Comparison of ENCODE assay signal across 29 cellular contexts in the genomic region with DNA sequence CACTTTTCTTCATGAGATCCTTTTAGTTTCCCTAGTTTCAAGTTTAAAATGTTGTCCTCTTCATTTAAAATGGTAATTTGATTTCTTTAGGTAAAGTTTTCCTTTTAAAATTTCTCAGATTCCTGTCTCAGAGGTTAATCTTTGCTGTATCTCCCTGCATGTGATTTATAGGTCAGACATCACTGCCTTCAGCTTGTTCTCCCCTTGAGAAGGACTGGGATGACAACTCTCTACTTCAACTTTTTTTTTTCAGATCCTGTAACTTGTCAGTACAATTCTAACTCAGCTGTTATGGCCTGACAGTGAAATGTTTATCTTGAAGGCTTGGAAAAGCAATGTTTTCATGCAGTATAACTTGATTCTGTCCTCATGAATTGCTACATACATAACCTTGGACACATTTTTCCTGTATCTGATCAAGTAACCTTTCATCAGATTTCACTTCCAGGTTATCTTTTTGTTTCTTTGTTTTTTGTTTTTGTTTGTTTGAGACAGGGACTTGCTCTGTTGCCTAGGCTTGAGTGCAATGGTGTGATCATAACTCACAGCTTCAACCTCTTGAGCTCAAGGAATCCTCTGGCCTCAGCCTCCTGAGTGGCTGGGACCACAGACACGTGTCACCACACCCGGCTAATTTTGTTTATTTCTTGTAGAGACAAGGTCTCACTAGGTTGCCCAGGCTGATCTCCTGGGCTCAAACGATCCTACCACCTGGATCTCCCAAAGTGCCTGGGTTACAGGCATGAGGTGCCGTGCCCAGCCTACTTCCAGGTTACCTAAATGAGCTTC.
"Had no signal": no experiment of that assay in that cellular context is flagged by ENCODE, and none has a peak within 500 bp of the region (broad histone marks: within the 10 kb centered on the region; RNA-seq: fewer than 3 reads in every experiment).

No MANE protein-coding gene starts in this region.

- H3K4me1 ChIP-seq: breast epithelium, SJSA1 had no signal

- H3K4me1 Mint-ChIP-seq: T-helper 17 cell had no signal

- H3K4me3 Mint-ChIP-seq: activated CD8-positive, alpha-beta T cell treated with anti-CD3 and anti-CD28 coated beads, Interleukin-2, amount 10 ng/mL, durations not matched to agents 7 days and 5 days; activated naive CD4-positive, alpha-beta T cell treated with anti-CD3 and anti-CD28 coated beads, Interleukin-2, amount 50 U/mL, for 24 hours; activated T-helper 1 cell treated with anti-CD3 and anti-CD28 coated beads, Interleukin-12 subunit alpha, Interleukin-12 subunit beta, Interleukin-2, Interleukin-4 antibody, amounts not matched to agents 30 ng/mL and 10 ng/mL and 1 ng/mL, durations not matched to agents 14 hours and 24 hours and 36 hours; T-helper 17 cell; WTC11 had no signal

- H3K27ac ChIP-seq: breast epithelium, SJSA1 had no signal

- H3K27me3 ChIP-seq: breast epithelium, MG63, SJSA1 had no signal

- H3K27ac Mint-ChIP-seq: activated CD8-positive, alpha-beta T cell treated with anti-CD3 and anti-CD28 coated beads, Interleukin-2, amount 10 ng/mL, durations not matched to agents 7 days and 5 days; activated naive CD4-positive, alpha-beta T cell treated with anti-CD3 and anti-CD28 coated beads, Interleukin-2, amount 50 U/mL, for 24 hours; activated T-helper 1 cell treated with anti-CD3 and anti-CD28 coated beads, Interleukin-12 subunit alpha, Interleukin-12 subunit beta, Interleukin-2, Interleukin-4 antibody, amounts not matched to agents 30 ng/mL and 10 ng/mL and 1 ng/mL, durations not matched to agents 14 hours and 24 hours and 36 hours; T-helper 17 cell; WTC11 had no signal

- DNase-seq: activated CD4-positive, alpha-beta T cell treated with anti-CD3 and anti-CD28 coated beads for 48 hours; activated CD4-positive, alpha-beta T cell treated with anti-CD3 and anti-CD28 coated beads, Interleukin-2, amount 50 U/mL, for 4 hours; activated CD4-positive, CD25-positive, alpha-beta regulatory T cell treated with anti-CD3 and anti-CD28 coated beads, Interleukin-2, amount 50 U/mL, for 72 hours; activated CD8-positive, alpha-beta memory T cell treated with anti-CD3 and anti-CD28 coated beads, Interleukin-2, amount 50 U/mL, for 48 hours; activated CD8-positive, alpha-beta T cell treated with anti-CD3 and anti-CD28 coated beads, Interleukin-2, amount 10 ng/mL, durations not matched to agents 7 days and 5 days; activated effector memory CD4-positive, alpha-beta T cell treated with Interleukin-2 at 50 U/mL for 16 hours; activated naive CD4-positive, alpha-beta T cell; activated T-cell treated with anti-CD3 and anti-CD28 coated beads, Interleukin-2, amount 50 U/mL, for 1 hour; aorta; central memory CD4-positive, alpha-beta T cell; MG63; MV-4-11; NCI-H1092 treated with DMSO at 0.1 percent for 48 hours; NCI-H1930; NCI-H2107; NCI-H2171 treated with DMSO at 0.1 percent for 48 hours; NCI-H226; NCI-H526; NCI-H82; RPMI8226; T-helper 17 cell; T-helper 9 cell had no signal

- H3K9me3 Mint-ChIP-seq: activated T-helper 1 cell treated with anti-CD3 and anti-CD28 coated beads, Interleukin-12 subunit alpha, Interleukin-12 subunit beta, Interleukin-2, Interleukin-4 antibody, amounts not matched to agents 30 ng/mL and 10 ng/mL and 1 ng/mL, durations not matched to agents 14 hours and 24 hours and 36 hours; WTC11 had no signal

- ATAC-seq: activated CD8-positive, alpha-beta T cell treated with anti-CD3 and anti-CD28 coated beads, Interleukin-2, amount 10 ng/mL, durations not matched to agents 7 days and 5 days; Panc1; Right ventricle myocardium inferior; T-helper 17 cell; WTC11 had no signal

- H3K36me3 Mint-ChIP-seq: activated naive CD4-positive, alpha-beta T cell treated with anti-CD3 and anti-CD28 coated beads, Interleukin-2, amount 50 U/mL, for 24 hours; WTC11 had no signal

- H3K4me3 ChIP-seq: breast epithelium, MG63, SJSA1 had no signal

- H3K9me3 ChIP-seq: breast epithelium, MG63, SJSA1 had no signal

- H3K36me3 ChIP-seq: breast epithelium, MG63, SJSA1 had no signal

- H3K27me3 Mint-ChIP-seq: activated naive CD4-positive, alpha-beta T cell treated with anti-CD3 and anti-CD28 coated beads, Interleukin-2, amount 50 U/mL, for 24 hours; T-helper 17 cell had no signal
